In genomic region chr12:108694812-108695278, GRCh38 we compare ENCODE assay signal across 12 cellular contexts. TPM values are rescaled to one million over a fixed set of nuclear protein-coding genes. Genes with fewer than 3 reads are reported as not detected.
DNase-seq lines count a peak whose midpoint lies in the region; ATAC-seq, FAIRE-seq and TF ChIP-seq lines count a peak whose summit lies in the region.
"Had no signal": no experiment of that assay in that cellular context is flagged by ENCODE, and none has a peak within 500 bp of the region (broad histone marks: within the 10 kb centered on the region; RNA-seq: fewer than 3 reads in every experiment).

No MANE protein-coding gene starts in this region.

- H3K4me1 Mint-ChIP-seq in activated naive CD4-positive, alpha-beta T cell treated with anti-CD3 and anti-CD28 coated beads for 36 hours (ENCODE audit: low read depth), result peaks cover 66% of the 10 kb centered on the region
- H3K4me1 Mint-ChIP-seq in activated naive CD4-positive, alpha-beta T cell treated with anti-CD3 and anti-CD28 coated beads, Interleukin-2, amount 10 ng/mL, durations not matched to agents 7 days and 5 days, result peaks cover 54% of the 10 kb centered on the region
- peaks cover 63% of the 10 kb centered on the region for H3K4me1 Mint-ChIP-seq in activated T-helper 2 cell treated with anti-CD3 and anti-CD28 coated beads, Interferon-gamma antibody, Interleukin-2, Interleukin-4, amounts not matched to agents 10 μg/mL and 5 μg/mL and 100 μg/mL, durations not matched to agents 14 hours and 24 hours and 36 hours (ENCODE audit: low read depth)

- TF ChIP-seq EP300 in stomach (IDR thresholded peaks at IDR 0.05), result no peak

- peaks cover 12% of the 10 kb centered on the region for H3K36me3 Mint-ChIP-seq in activated naive CD4-positive, alpha-beta T cell treated with anti-CD3 and anti-CD28 coated beads for 36 hours (ENCODE audit: low read depth)
- no peaks in the 10 kb centered on the region for H3K36me3 Mint-ChIP-seq in activated naive CD4-positive, alpha-beta T cell treated with anti-CD3 and anti-CD28 coated beads, Interleukin-2, amount 10 ng/mL, durations not matched to agents 7 days and 5 days
- peaks cover 37% of the 10 kb centered on the region for H3K36me3 Mint-ChIP-seq in activated T-helper 2 cell treated with anti-CD3 and anti-CD28 coated beads, Interferon-gamma antibody, Interleukin-2, Interleukin-4, amounts not matched to agents 10 μg/mL and 5 μg/mL and 100 μg/mL, durations not matched to agents 14 hours and 24 hours and 36 hours (ENCODE audit: low read depth)

- H3K27me3 Mint-ChIP-seq in activated naive CD4-positive, alpha-beta T cell treated with anti-CD3 and anti-CD28 coated beads for 36 hours (ENCODE audit: low read depth), result peaks cover 2% of the 10 kb centered on the region
- H3K27me3 Mint-ChIP-seq in activated naive CD4-positive, alpha-beta T cell treated with anti-CD3 and anti-CD28 coated beads, Interleukin-2, amount 10 ng/mL, durations not matched to agents 7 days and 5 days, result no peaks in the 10 kb centered on the region
- H3K27me3 Mint-ChIP-seq in activated T-helper 2 cell treated with anti-CD3 and anti-CD28 coated beads, Interferon-gamma antibody, Interleukin-2, Interleukin-4, amounts not matched to agents 10 μg/mL and 5 μg/mL and 100 μg/mL, durations not matched to agents 14 hours and 24 hours and 36 hours (ENCODE audit: low read depth), result no peaks in the 10 kb centered on the region

- TF ChIP-seq CTCF in foreskin keratinocyte (conservative IDR thresholded peaks at IDR 0.05) (no peak), stomach (IDR thresholded peaks at IDR 0.05) (no peak), thyroid gland (IDR thresholded peaks at IDR 0.05) (no peak), D721Med (IDR thresholded peaks at IDR 0.05; ENCODE audit: insufficient read depth, missing control alignments) (no peak)

- no peaks in the 10 kb centered on the region for H3K9me3 ChIP-seq in stomach
- no peaks in the 10 kb centered on the region for H3K9me3 ChIP-seq in thyroid gland
- H3K9me3 ChIP-seq: colonic mucosa, SJSA1 had no signal

- intact Hi-C loops in activated naive CD4-positive, alpha-beta T cell treated with anti-CD3 and anti-CD28 coated beads for 36 hours (cut with micrococcal nuclease), result loop anchor here (5.0 kb wide), 1 partner anchor 1292 kb away; no protein-coding TSS in a partner anchor
- intact Hi-C loops in activated T-helper 2 cell treated with anti-CD3 and anti-CD28 coated beads, Interferon-gamma antibody, Interleukin-2, Interleukin-4, amounts not matched to agents 10 μg/mL and 5 μg/mL and 100 μg/mL, durations not matched to agents 14 hours and 24 hours and 36 hours (cut with micrococcal nuclease), result no loop called here
- intact Hi-C loops in stomach (cut with DNase I; ENCODE audit: low total_unique reads) (no loop called here), thyroid gland (cut with DNase I) (no loop called here)

- H3K4me1 ChIP-seq in foreskin keratinocyte (peaks cover 50% of the 10 kb centered on the region), stomach (peaks cover 23 to 91% (median 69%) of the 10 kb centered on the region in 4 donors), thyroid gland (peaks cover 26 to 32% of the 10 kb centered on the region in 2 donors)

- H3K27ac ChIP-seq in foreskin keratinocyte, result peak overlapping the region; percentile 98
- peak overlapping the region; percentile 36 to 93 (median 65) for H3K27ac ChIP-seq in stomach
- H3K27ac ChIP-seq in thyroid gland, result no peak overlapping the region
- H3K27ac ChIP-seq: colonic mucosa had no signal

- H3K4me3 Mint-ChIP-seq in activated naive CD4-positive, alpha-beta T cell treated with anti-CD3 and anti-CD28 coated beads for 36 hours, result no peak overlapping the region
- no peak overlapping the region for H3K4me3 Mint-ChIP-seq in activated naive CD4-positive, alpha-beta T cell treated with anti-CD3 and anti-CD28 coated beads, Interleukin-2, amount 10 ng/mL, durations not matched to agents 7 days and 5 days
- no peak overlapping the region for H3K4me3 Mint-ChIP-seq in activated T-helper 2 cell treated with anti-CD3 and anti-CD28 coated beads, Interferon-gamma antibody, Interleukin-2, Interleukin-4, amounts not matched to agents 10 μg/mL and 5 μg/mL and 100 μg/mL, durations not matched to agents 14 hours and 24 hours and 36 hours (ENCODE audit: low read depth)
- H3K4me3 Mint-ChIP-seq: neural crest cell had no signal

- H3K27me3 ChIP-seq in foreskin keratinocyte, result no peaks in the 10 kb centered on the region
- no peaks in the 10 kb centered on the region for H3K27me3 ChIP-seq in stomach
- no peaks in the 10 kb centered on the region for H3K27me3 ChIP-seq in thyroid gland
- H3K27me3 ChIP-seq: colonic mucosa, SJSA1 had no signal

- no peaks in the 10 kb centered on the region for H3K9me3 Mint-ChIP-seq in activated naive CD4-positive, alpha-beta T cell treated with anti-CD3 and anti-CD28 coated beads for 36 hours
- no peaks in the 10 kb centered on the region for H3K9me3 Mint-ChIP-seq in activated naive CD4-positive, alpha-beta T cell treated with anti-CD3 and anti-CD28 coated beads, Interleukin-2, amount 10 ng/mL, durations not matched to agents 7 days and 5 days
- H3K9me3 Mint-ChIP-seq in activated T-helper 2 cell treated with anti-CD3 and anti-CD28 coated beads, Interferon-gamma antibody, Interleukin-2, Interleukin-4, amounts not matched to agents 10 μg/mL and 5 μg/mL and 100 μg/mL, durations not matched to agents 14 hours and 24 hours and 36 hours, result peaks cover 4% of the 10 kb centered on the region
- H3K9me3 Mint-ChIP-seq: neural crest cell had no signal

- H3K36me3 ChIP-seq in stomach (peaks cover 0 to 24% (median 17%) of the 10 kb centered on the region in 4 donors), thyroid gland (no peaks in the 10 kb centered on the region)
- H3K36me3 ChIP-seq: colonic mucosa had no signal

- no peak overlapping the region for H3K4me3 ChIP-seq in stomach
- no peak overlapping the region for H3K4me3 ChIP-seq in thyroid gland (replicated peaks in 1 of 3)
- H3K4me3 ChIP-seq: colonic mucosa, SJSA1 had no signal

- no peak for FAIRE-seq in D721Med (lab: Jason Lieb, UNC)

- WGBS in stomach, 5 donors, result 26 to 61% (median 38%) methylated on average over 2 of the region's 2 CpGs
- WGBS in thyroid gland, 2 donors, result 91 to 97% methylated on average over 2 of the region's 2 CpGs

- ATAC-seq in foreskin keratinocyte, result peak; percentile 2

- peak; percentile 28 for DNase-seq in activated naive CD4-positive, alpha-beta T cell treated with anti-CD3 and anti-CD28 coated beads for 36 hours
- no peak for DNase-seq in activated naive CD4-positive, alpha-beta T cell treated with anti-CD3 and anti-CD28 coated beads, Interleukin-2, amount 10 ng/mL, durations not matched to agents 7 days and 5 days
- no peak for DNase-seq in activated T-helper 2 cell treated with anti-CD3 and anti-CD28 coated beads, Interferon-gamma antibody, Interleukin-2, Interleukin-4, amounts not matched to agents 10 μg/mL and 5 μg/mL and 100 μg/mL, durations not matched to agents 14 hours and 24 hours and 36 hours (ENCODE audit: low spot score)
- DNase-seq in foreskin keratinocyte, result peak; percentile 50 to 70
- no peak for DNase-seq in stomach
- no peak for DNase-seq in superior temporal gyrus (ENCODE audit: extremely low spot score)
- DNase-seq in thyroid gland, result no peak
- no peak for DNase-seq in D721Med (ENCODE audit: insufficient read length, low spot score)
- DNase-seq: colonic mucosa, NCI-H446 had no signal

- no peak for TF ChIP-seq POLR2A in stomach (IDR thresholded peaks at IDR 0.05)
- TF ChIP-seq POLR2A in thyroid gland (IDR thresholded peaks at IDR 0.05), result no peak

- no peak overlapping the region for H3K27ac Mint-ChIP-seq in activated naive CD4-positive, alpha-beta T cell treated with anti-CD3 and anti-CD28 coated beads for 36 hours
- H3K27ac Mint-ChIP-seq in activated naive CD4-positive, alpha-beta T cell treated with anti-CD3 and anti-CD28 coated beads, Interleukin-2, amount 10 ng/mL, durations not matched to agents 7 days and 5 days, result no peak overlapping the region
- peak overlapping the region; percentile 83 for H3K27ac Mint-ChIP-seq in activated T-helper 2 cell treated with anti-CD3 and anti-CD28 coated beads, Interferon-gamma antibody, Interleukin-2, Interleukin-4, amounts not matched to agents 10 μg/mL and 5 μg/mL and 100 μg/mL, durations not matched to agents 14 hours and 24 hours and 36 hours

- CTCF ChIA-PET in activated naive CD4-positive, alpha-beta T cell treated with anti-CD3 and anti-CD28 coated beads for 36 hours (lab: Charles Lee), result interaction anchor here (1.0 to 1.5 kb wide), 5 partner anchors 10 to 35 kb away, joined by 3 to 5 read pairs (median 4); no protein-coding TSS in a partner anchor
- CTCF ChIA-PET in activated naive CD4-positive, alpha-beta T cell treated with anti-CD3 and anti-CD28 coated beads, Interleukin-2, amount 10 ng/mL, durations not matched to agents 7 days and 5 days (lab: Charles Lee), result interaction anchor here (1.6 kb wide), 1 partner anchor 9 kb away, joined by 4 read pairs; no protein-coding TSS in a partner anchor

RNA-seq across cellular contexts. Expression of gene CORO1C, which starts 36.5 kb away (rescaled TPM):
- 10 to 100 TPM; 36.4 to 43.7 TPM for total RNA-seq in activated naive CD4-positive, alpha-beta T cell treated with anti-CD3 and anti-CD28 coated beads for 36 hours
- 81.5 and 88.8 TPM in 2 replicates for total RNA-seq in activated T-helper 2 cell treated with anti-CD3 and anti-CD28 coated beads, Interferon-gamma antibody, Interleukin-2, Interleukin-4, amounts not matched to agents 10 μg/mL and 5 μg/mL and 100 μg/mL, durations not matched to agents 14 hours and 24 hours and 36 hours
- total RNA-seq in foreskin keratinocyte, result 150 and 182 TPM in 2 replicates
- 54.3 and 72.1 TPM in 2 replicates for polyA plus RNA-seq in foreskin keratinocyte
- total RNA-seq in stomach, result 100 to 1,000 TPM; 143 to 392 (median 188) TPM
- polyA plus RNA-seq in stomach, result 10 to 100 TPM; 27.4 to 45.4 (median 44.1) TPM
- total RNA-seq in thyroid gland, result 10 to 100 TPM; 22.0 to 63.6 (median 30.1) TPM

Comparison
In these comparisons a context has a peak if more than half of its experiments do, and no peak if none do; other contexts are left out.
1. DNase-seq: peak in activated naive CD4-positive, alpha-beta T cell treated with anti-CD3 and anti-CD28 coated beads for 36 hours (single experiment) and foreskin keratinocyte (2 of 2); none in activated naive CD4-positive, alpha-beta T cell treated with anti-CD3 and anti-CD28 coated beads, Interleukin-2, amount 10 ng/mL, durations not matched to agents 7 days and 5 days (single experiment), activated T-helper 2 cell treated with anti-CD3 and anti-CD28 coated beads, Interferon-gamma antibody, Interleukin-2, Interleukin-4, amounts not matched to agents 10 μg/mL and 5 μg/mL and 100 μg/mL, durations not matched to agents 14 hours and 24 hours and 36 hours (single experiment), stomach (single experiment), superior temporal gyrus (single experiment), thyroid gland (0 of 2) and D721Med (single experiment).
2. H3K27ac ChIP-seq: peak in foreskin keratinocyte (single experiment) and stomach (5 of 5); none in thyroid gland (0 of 3).